In the genomic region with DNA sequence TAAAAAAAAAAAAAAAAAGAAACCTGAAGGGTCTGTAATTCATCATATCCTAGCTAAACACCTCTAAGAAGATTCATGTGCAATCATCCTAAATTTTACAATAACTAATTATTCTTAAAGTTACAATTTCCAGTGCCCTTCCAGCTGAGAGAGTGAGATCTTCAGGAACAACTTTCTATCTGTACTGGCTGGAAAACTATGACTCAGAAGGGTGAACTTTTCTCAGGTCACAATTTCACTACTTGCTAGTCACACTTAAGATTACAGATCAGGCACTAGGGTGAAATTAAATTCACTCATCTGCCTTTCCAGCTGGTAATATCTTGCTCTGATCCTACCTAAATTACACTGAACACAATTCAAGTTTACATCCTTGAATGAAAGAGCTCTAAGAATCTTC, we compare ENCODE assay signal across 1 cellular context.
A peak's percentile ranks its signal among the peaks of the same experiment; 100 is the strongest.
TF ChIP-seq lines count a peak whose summit lies in the region.

No MANE protein-coding gene starts in this region.

TF ChIP-seq in K562, 482 proteins besides CTCF, POLR2A, EP300 and RAD21 (continued from another document):
- TF ChIP-seq, protein P1, sequence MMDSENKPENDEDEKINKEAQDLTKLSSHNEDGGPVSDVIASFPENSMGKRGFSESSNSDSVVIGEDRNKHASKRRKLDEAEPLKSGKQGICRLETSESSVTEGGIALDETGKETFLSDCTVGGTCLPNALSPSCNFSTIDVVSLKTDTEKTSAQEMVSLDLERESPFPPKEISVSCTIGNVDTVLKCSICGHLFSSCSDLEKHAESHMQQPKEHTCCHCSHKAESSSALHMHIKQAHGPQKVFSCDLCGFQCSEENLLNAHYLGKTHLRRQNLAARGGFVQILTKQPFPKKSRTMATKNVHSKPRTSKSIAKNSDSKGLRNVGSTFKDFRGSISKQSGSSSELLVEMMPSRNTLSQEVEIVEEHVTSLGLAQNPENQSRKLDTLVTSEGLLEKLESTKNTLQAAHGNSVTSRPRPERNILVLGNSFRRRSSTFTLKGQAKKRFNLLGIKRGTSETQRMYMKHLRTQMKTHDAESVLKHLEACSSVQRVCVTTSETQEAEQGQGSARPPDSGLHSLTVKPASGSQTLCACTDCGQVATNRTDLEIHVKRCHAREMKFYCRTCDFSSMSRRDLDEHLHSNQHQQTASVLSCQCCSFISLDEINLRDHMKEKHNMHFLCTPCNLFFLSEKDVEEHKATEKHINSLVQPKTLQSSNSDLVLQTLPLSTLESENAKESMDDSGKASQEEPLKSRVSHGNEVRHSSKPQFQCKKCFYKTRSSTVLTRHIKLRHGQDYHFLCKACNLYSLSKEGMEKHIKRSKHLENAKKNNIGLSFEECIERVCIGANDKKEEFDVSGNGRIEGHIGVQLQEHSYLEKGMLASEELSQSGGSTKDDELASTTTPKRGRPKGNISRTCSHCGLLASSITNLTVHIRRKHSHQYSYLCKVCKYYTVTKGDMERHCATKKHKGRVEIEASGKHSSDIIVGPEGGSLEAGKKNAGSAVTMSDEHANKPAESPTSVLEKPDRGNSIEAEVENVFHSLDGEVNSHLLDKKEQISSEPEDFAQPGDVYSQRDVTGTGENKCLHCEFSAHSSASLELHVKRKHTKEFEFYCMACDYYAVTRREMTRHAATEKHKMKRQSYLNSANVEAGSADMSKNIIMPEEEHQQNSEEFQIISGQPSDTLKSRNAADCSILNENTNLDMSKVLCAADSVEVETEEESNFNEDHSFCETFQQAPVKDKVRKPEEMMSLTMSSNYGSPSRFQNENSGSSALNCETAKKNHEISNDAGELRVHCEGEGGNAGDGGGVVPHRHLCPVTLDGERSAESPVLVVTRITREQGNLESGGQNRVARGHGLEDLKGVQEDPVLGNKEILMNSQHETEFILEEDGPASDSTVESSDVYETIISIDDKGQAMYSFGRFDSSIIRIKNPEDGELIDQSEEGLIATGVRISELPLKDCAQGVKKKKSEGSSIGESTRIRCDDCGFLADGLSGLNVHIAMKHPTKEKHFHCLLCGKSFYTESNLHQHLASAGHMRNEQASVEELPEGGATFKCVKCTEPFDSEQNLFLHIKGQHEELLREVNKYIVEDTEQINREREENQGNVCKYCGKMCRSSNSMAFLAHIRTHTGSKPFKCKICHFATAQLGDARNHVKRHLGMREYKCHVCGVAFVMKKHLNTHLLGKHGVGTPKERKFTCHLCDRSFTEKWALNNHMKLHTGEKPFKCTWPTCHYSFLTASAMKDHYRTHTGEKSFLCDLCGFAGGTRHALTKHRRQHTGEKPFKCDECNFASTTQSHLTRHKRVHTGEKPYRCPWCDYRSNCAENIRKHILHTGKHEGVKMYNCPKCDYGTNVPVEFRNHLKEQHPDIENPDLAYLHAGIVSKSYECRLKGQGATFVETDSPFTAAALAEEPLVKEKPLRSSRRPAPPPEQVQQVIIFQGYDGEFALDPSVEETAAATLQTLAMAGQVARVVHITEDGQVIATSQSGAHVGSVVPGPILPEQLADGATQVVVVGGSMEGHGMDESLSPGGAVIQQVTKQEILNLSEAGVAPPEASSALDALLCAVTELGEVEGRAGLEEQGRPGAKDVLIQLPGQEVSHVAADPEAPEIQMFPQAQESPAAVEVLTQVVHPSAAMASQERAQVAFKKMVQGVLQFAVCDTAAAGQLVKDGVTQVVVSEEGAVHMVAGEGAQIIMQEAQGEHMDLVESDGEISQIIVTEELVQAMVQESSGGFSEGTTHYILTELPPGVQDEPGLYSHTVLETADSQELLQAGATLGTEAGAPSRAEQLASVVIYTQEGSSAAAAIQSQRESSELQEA (IDR thresholded peaks at IDR 0.05; ENCODE audit: low read depth), result no peak
- TF ChIP-seq ZFP1 (CRISPR knock-in tag; IDR thresholded peaks at IDR 0.05) (no peak), EWSR1 (IDR thresholded peaks at IDR 0.05; ENCODE audit: borderline replicate concordance, low read depth, partially characterized antibody) (no peak), FOSL1 (tag; conservative IDR thresholded peaks at IDR 0.05) (peak; percentile 77), CREBBP (IDR thresholded peaks at IDR 0.05; ENCODE audit: low read depth, low read length) (no peak), TBP (optimal IDR thresholded peaks at IDR 0.05; ENCODE audit: low read depth, low read length) (no peak), FOXM1 (IDR thresholded peaks at IDR 0.05; ENCODE audit: low read depth) (no peak), FOXM1 (CRISPR knock-in tag; IDR thresholded peaks at IDR 0.05; ENCODE audit: low read depth) (no peak), JUND (IDR thresholded peaks at IDR 0.05; ENCODE audit: borderline replicate concordance, low read depth, low read length) (peak; percentile 52; the same call in 1 of the 2 replicates), JUND (tag; IDR thresholded peaks at IDR 0.05; ENCODE audit: borderline replicate concordance, low read depth, low read length) (peak; percentile 68; the same call in 2 of the 3 replicates), TARDBP (IDR thresholded peaks at IDR 0.05) (no peak)
- TF ChIP-seq, protein P2, sequence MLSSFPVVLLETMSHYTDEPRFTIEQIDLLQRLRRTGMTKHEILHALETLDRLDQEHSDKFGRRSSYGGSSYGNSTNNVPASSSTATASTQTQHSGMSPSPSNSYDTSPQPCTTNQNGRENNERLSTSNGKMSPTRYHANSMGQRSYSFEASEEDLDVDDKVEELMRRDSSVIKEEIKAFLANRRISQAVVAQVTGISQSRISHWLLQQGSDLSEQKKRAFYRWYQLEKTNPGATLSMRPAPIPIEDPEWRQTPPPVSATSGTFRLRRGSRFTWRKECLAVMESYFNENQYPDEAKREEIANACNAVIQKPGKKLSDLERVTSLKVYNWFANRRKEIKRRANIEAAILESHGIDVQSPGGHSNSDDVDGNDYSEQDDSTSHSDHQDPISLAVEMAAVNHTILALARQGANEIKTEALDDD (IDR thresholded peaks at IDR 0.05), result no peak
- TF ChIP-seq, protein P3, sequence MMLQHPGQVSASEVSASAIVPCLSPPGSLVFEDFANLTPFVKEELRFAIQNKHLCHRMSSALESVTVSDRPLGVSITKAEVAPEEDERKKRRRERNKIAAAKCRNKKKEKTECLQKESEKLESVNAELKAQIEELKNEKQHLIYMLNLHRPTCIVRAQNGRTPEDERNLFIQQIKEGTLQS (IDR thresholded peaks at IDR 0.05), result peak; percentile 32; the same call in 1 of the 2 replicates
- TF ChIP-seq, protein P3 (CRISPR knock-in tag; conservative IDR thresholded peaks at IDR 0.05), result no peak
- TF ChIP-seq, protein P4, sequence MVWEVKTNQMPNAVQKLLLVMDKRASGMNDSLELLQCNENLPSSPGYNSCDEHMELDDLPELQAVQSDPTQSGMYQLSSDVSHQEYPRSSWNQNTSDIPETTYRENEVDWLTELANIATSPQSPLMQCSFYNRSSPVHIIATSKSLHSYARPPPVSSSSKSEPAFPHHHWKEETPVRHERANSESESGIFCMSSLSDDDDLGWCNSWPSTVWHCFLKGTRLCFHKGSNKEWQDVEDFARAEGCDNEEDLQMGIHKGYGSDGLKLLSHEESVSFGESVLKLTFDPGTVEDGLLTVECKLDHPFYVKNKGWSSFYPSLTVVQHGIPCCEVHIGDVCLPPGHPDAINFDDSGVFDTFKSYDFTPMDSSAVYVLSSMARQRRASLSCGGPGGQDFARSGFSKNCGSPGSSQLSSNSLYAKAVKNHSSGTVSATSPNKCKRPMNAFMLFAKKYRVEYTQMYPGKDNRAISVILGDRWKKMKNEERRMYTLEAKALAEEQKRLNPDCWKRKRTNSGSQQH (CRISPR knock-in tag; IDR thresholded peaks at IDR 0.05), result no peak
